8 cellular contexts compared by ENCODE assay signal in the genomic region with DNA sequence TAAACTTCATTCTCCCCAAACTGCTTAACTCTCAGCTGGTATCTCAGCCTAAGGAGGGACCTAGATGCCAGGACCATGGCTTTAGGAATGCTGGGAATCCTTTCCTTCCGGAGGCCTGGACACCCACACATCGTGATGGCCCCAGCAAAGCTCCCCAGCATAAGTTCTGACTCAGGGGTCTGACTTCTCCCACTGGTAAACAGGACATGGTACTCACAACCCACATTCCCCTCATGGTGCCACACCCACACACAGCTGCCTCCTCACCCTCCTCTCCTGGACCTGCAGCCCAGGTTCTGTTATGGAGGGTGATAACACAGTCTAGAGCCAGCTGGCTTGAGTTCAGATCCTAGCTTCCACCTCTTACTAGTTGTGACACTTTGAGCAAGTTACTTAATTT. TPM values are rescaled to one million over a fixed set of nuclear protein-coding genes. Genes with fewer than 3 reads are reported as not detected.
DNase-seq lines count a peak whose midpoint lies in the region; ATAC-seq and TF ChIP-seq lines count a peak whose summit lies in the region.

No MANE protein-coding gene starts in this region.

- no peak overlapping the region for H3K14ac ChIP-seq in trophoblast cell (ENCODE audit: low read length)

- H3K4me1 ChIP-seq in Panc1 (ENCODE audit: control insufficient read depth, insufficient read depth, low read length) = peaks cover 10% of the 10 kb centered on the region
- peaks cover 9 to 14% of the 10 kb centered on the region in 2 experiments for H3K4me1 ChIP-seq in trophoblast cell (ENCODE audit: control insufficient read depth in 1 of 2, insufficient read depth in 2 of 2, low read length in 2 of 2)

- H3K9ac ChIP-seq in trophoblast cell (ENCODE audit: low read length) = no peak overlapping the region

- no peak overlapping the region for H2BK120ac ChIP-seq in trophoblast cell (ENCODE audit: insufficient read depth, low read length, poor library complexity)

- no peak overlapping the region for H4K8ac ChIP-seq in trophoblast cell (ENCODE audit: low read depth, low read length)

- intact Hi-C loops in Calu3 (cut with micrococcal nuclease; ENCODE audit: unreplicated experiment) = loop anchor here (10.0 kb wide), 1 partner anchor 128 kb away; no protein-coding TSS in a partner anchor
- intact Hi-C loops in Panc1 (cut with micrococcal nuclease; ENCODE audit: unreplicated experiment) = no loop called here

- H3K27me3 ChIP-seq in Panc1 (ENCODE audit: control insufficient read depth, insufficient read depth, low read length) = no peaks in the 10 kb centered on the region
- H3K27me3 ChIP-seq in trophoblast cell (ENCODE audit: insufficient read depth, low read length) = peaks cover 3% of the 10 kb centered on the region

- POLR2A ChIA-PET in Panc1 (lab: Charles Lee) = interaction anchor here (0.5 to 0.7 kb wide), 3 partner anchors 15 to 80 kb away, joined by 3 to 6 read pairs (median 5); partner anchors contain the start of genes CNTROB and TRAPPC1

- peaks cover 3% of the 10 kb centered on the region for H3K36me3 ChIP-seq in Panc1 (ENCODE audit: control insufficient read depth, insufficient read depth, low read length)
- H3K36me3 ChIP-seq in trophoblast cell (ENCODE audit: control insufficient read depth in 1 of 2, insufficient read depth in 2 of 2, low read length in 2 of 2) = peaks cover 2 to 4% of the 10 kb centered on the region in 2 experiments

- ATAC-seq in Panc1 (no peak), HG02642 (IDR thresholded peaks at IDR 0.05; ENCODE audit: poor library complexity, unreplicated experiment) (no peak), GM18867 (IDR thresholded peaks at IDR 0.05; ENCODE audit: unreplicated experiment) (no peak)

- H3K4me3 ChIP-seq in Panc1 (ENCODE audit: low read depth in 2 of 2, low read length in 2 of 2) (peak overlapping the region in 1 of 2 experiments; percentile 54; a peak in 2 of 4 replicates), epithelial cell of esophagus (ENCODE audit: low read length) (peak overlapping the region; percentile 55), trophoblast cell (ENCODE audit: low read depth, low read length) (no peak overlapping the region)

- no peak for DNase-seq in Calu3
- no peak for DNase-seq in Panc1 (ENCODE audit: low read depth, low spot score)
- peak; percentile 28 for DNase-seq in epithelial cell of esophagus (ENCODE audit: low read depth)
- DNase-seq in trophoblast cell = peak; percentile 13 to 27
- no peak for DNase-seq in D341Med (ENCODE audit: low spot score)
- DNase-seq in iPS-NIHi7 (ENCODE audit: extremely low spot score) = no peak

- no peaks in the 10 kb centered on the region for H3K4me1 Mint-ChIP-seq in Calu3 (ENCODE audit: low read depth, unreplicated experiment)

- no peak overlapping the region for H3K23ac ChIP-seq in trophoblast cell (ENCODE audit: low read length)

- peak overlapping the region; percentile 66 for H3K4me3 Mint-ChIP-seq in Calu3 (ENCODE audit: low read depth, unreplicated experiment)

- H2AFZ ChIP-seq in trophoblast cell (ENCODE audit: insufficient read depth, low read length, poor library complexity) = no peak overlapping the region

- H3K27ac ChIP-seq in Panc1 (ENCODE audit: low read length) (peak overlapping the region; percentile 80), trophoblast cell (ENCODE audit: low read depth, low read length) (no peak overlapping the region)

- no peak overlapping the region for H4K12ac ChIP-seq in trophoblast cell (ENCODE audit: low read depth, low read length)

- H3K36me3 Mint-ChIP-seq in Calu3 (ENCODE audit: insufficient read depth, unreplicated experiment) = peaks cover 25% of the 10 kb centered on the region

- CTCF ChIA-PET in Calu3 (lab: Charles Lee) = interaction anchor here (0.7 kb wide), 1 partner anchor 84 kb away, joined by 3 read pairs; no protein-coding TSS in a partner anchor
- CTCF ChIA-PET in Panc1 (lab: Charles Lee) = interaction anchor here (0.5 kb wide), 1 partner anchor 95 kb away, joined by 9 read pairs; no protein-coding TSS in a partner anchor

- BruUV-seq in Calu3 (replicated peaks; lab: Mats Ljungman, UMichigan) = no TSS peak
- no TSS peak for BruUV-seq in Panc1 (replicated peaks; lab: Mats Ljungman, UMichigan)

- no peak overlapping the region for H3K4me2 ChIP-seq in trophoblast cell (ENCODE audit: low read length)

- H4K91ac ChIP-seq in trophoblast cell (ENCODE audit: low read depth, low read length) = no peak overlapping the region

- H2AK5ac ChIP-seq in trophoblast cell (ENCODE audit: low read length) = no peak overlapping the region

- TF ChIP-seq CTCF in Calu3 (IDR thresholded peaks at IDR 0.05; ENCODE audit: unreplicated experiment) (no peak), Panc1 (IDR thresholded peaks at IDR 0.05) (no peak), epithelial cell of esophagus (IDR thresholded peaks at IDR 0.05; ENCODE audit: insufficient read depth, low read depth, low read length, missing control alignments) (no peak)

- WGBS in trophoblast cell (ENCODE audit: extremely low coverage, insufficient coverage, insufficient read length) = no CpG with 5 or more reads among the region's 2 CpGs

- no peak overlapping the region for H3K18ac ChIP-seq in trophoblast cell (ENCODE audit: low read length)

- no peaks in the 10 kb centered on the region for H3K27me3 Mint-ChIP-seq in Calu3 (ENCODE audit: unreplicated experiment)

- no peak overlapping the region for H3K4ac ChIP-seq in trophoblast cell (ENCODE audit: low read depth, low read length)

- H3K79me1 ChIP-seq in trophoblast cell (ENCODE audit: low read length) = peaks cover 6% of the 10 kb centered on the region

- in situ Hi-C loops in Panc1 (cut with HindIII; ENCODE audit: low pct_unique_long_range_greater_than_20kb, low sequenced_read_pairs) = no loop called here

- H2BK5ac ChIP-seq in trophoblast cell (ENCODE audit: low read depth, low read length, poor library complexity) = no peak overlapping the region

- no peak overlapping the region for H2BK12ac ChIP-seq in trophoblast cell (ENCODE audit: low read length)

- H3K27ac Mint-ChIP-seq in Calu3 (ENCODE audit: unreplicated experiment) = peak overlapping the region; percentile 60

- H3K9me3 ChIP-seq in Panc1 (ENCODE audit: control insufficient read depth, insufficient read depth, low read depth, low read length) (no peaks in the 10 kb centered on the region), trophoblast cell (ENCODE audit: insufficient read depth, low read depth, low read length) (no peaks in the 10 kb centered on the region)

- H3K9me3 Mint-ChIP-seq in Calu3 (ENCODE audit: low read depth, unreplicated experiment) = no peaks in the 10 kb centered on the region

- H3K79me2 ChIP-seq in trophoblast cell (ENCODE audit: control insufficient read depth, insufficient read depth, low read length, poor library complexity) = peaks cover 2% of the 10 kb centered on the region

RNA-seq across cellular contexts. Expression of gene RNF227, which starts 0.7 kb away (rescaled TPM):
- total RNA-seq in Calu3 (2022) = 1.4 and 2.0 TPM in 2 replicates
- 2.6 TPM for total RNA-seq in Panc1 (2021; ENCODE audit: unreplicated experiment)
- 3.6 TPM for polyA plus RNA-seq in Panc1 (2012; ENCODE audit: insufficient read length)
- polyA plus RNA-seq in trophoblast cell (2013) = 0.31 and 0.32 TPM in 2 replicates

RNA-seq across cellular contexts. Expression of gene KCNAB3, which starts 12.9 kb away (rescaled TPM):
- total RNA-seq in Calu3 (2022) (4.8 and 5.9 TPM in 2 replicates), Panc1 (2021; ENCODE audit: unreplicated experiment) (3.5 TPM)
- polyA plus RNA-seq in Panc1 (2012; ENCODE audit: insufficient read length) = 1.2 TPM
- polyA plus RNA-seq in trophoblast cell (2013) = 0.86 and 1.0 TPM in 2 replicates

RNA-seq across cellular contexts. Expression of gene TRAPPC1, which starts 14.9 kb away (rescaled TPM):
- 87.8 and 106 TPM in 2 replicates for total RNA-seq in Calu3 (2022)
- total RNA-seq in Panc1 (2021; ENCODE audit: unreplicated experiment) = 154 TPM
- polyA plus RNA-seq in Panc1 (2012; ENCODE audit: insufficient read length) = 244 TPM
- polyA plus RNA-seq in trophoblast cell (2013) = 179 and 180 TPM in 2 replicates

RNA-seq across cellular contexts. Expression of gene CNTROB, which starts 15.2 kb away (rescaled TPM):
- total RNA-seq in Calu3 (2022) (21.8 and 28.2 TPM in 2 replicates), Panc1 (2021; ENCODE audit: unreplicated experiment) (60.5 TPM)
- polyA plus RNA-seq in Panc1 (2012; ENCODE audit: insufficient read length) = 38.4 TPM
- polyA plus RNA-seq in trophoblast cell (2013) = 26.7 and 26.8 TPM in 2 replicates

RNA-seq across cellular contexts. Expression of gene CHD3, which starts 28.2 kb away (rescaled TPM):
- total RNA-seq in Calu3 (2022) (108 and 116 TPM in 2 replicates), Panc1 (2021; ENCODE audit: unreplicated experiment) (84.6 TPM)
- 113 TPM for polyA plus RNA-seq in Panc1 (2012; ENCODE audit: insufficient read length)
- polyA plus RNA-seq in trophoblast cell (2013) = 38.1 and 38.8 TPM in 2 replicates

Comparison
In these comparisons a context has a peak if more than half of its experiments do, and no peak if none do; other contexts are left out.
1. DNase-seq: peak in epithelial cell of esophagus (single experiment) and trophoblast cell (2 of 2); none in Calu3 (single experiment), Panc1 (single experiment), D341Med (single experiment) and iPS-NIHi7 (single experiment).